27 cellular contexts compared by ENCODE assay signal in genomic region chr9:93591301-93591700, GRCh38. TPM values are rescaled to one million over a fixed set of nuclear protein-coding genes. Genes with fewer than 3 reads are reported as not detected.
DNase-seq lines count a peak whose midpoint lies in the region; ATAC-seq, FAIRE-seq and TF ChIP-seq lines count a peak whose summit lies in the region.
"Had no signal": no experiment of that assay in that cellular context is flagged by ENCODE, and none has a peak within 500 bp of the region (broad histone marks: within the 10 kb centered on the region; RNA-seq: fewer than 3 reads in every experiment).

No MANE protein-coding gene starts in this region.

- DNase-seq in CD8-positive, alpha-beta T cell = peak in 1 of 7 experiments; percentile 31
- DNase-seq in bronchial epithelial cell (ENCODE audit: low read depth) (no peak), neural crest cell (ENCODE audit: low read depth, low spot score) (no peak), testis (no peak), KG1 (lab: John Stamatoyannopoulos, UW) (no peak)
- DNase-seq in effector CD4-positive, alpha-beta T cell = no peak
- DNase-seq: activated CD4-positive, alpha-beta T cell treated with anti-CD3 and anti-CD28 coated beads, Interleukin-2, amount 50 U/mL, for 1 hour; activated naive CD4-positive, alpha-beta T cell treated with anti-CD3 and anti-CD28 coated beads, Interleukin-2, amount 50 U/mL, for 16 hours; Calu3; colonic mucosa; effector memory CD4-positive, alpha-beta T cell; GF-D8; Kasumi-1; NCI-H446 treated with DMSO at 0.1 percent for 48 hours; NCI-H774; SJCRH30; stimulated activated CD4-positive, alpha-beta T cell treated with anti-CD3 and anti-CD28 coated beads, Interleukin-12 subunit alpha, Interleukin-12 subunit beta, amount 100 ng/mL, for 4 hours; stimulated activated CD4-positive, alpha-beta T cell treated with anti-CD3 and anti-CD28 coated beads, Interleukin-4, amount 100 ng/mL, for 24 hours; T1000; transverse colon had no signal

- H3K9me3 ChIP-seq in BLaER1 (no peaks in the 10 kb centered on the region), testis (no peaks in the 10 kb centered on the region)
- H3K9me3 ChIP-seq in CD8-positive, alpha-beta T cell (ENCODE audit: low read length) = no peaks in the 10 kb centered on the region
- H3K9me3 ChIP-seq: colonic mucosa, right lobe of liver, SJCRH30, transverse colon had no signal

- no peak overlapping the region for H3K4me3 Mint-ChIP-seq in CD8-positive, alpha-beta T cell
- no peak overlapping the region for H3K4me3 Mint-ChIP-seq in neural crest cell
- H3K4me3 Mint-ChIP-seq: CD14-positive monocyte, memory B cell had no signal

- H3K4me3 ChIP-seq in BLaER1 (no peak overlapping the region), bronchial epithelial cell (ENCODE audit: low read depth, low read length) (no peak overlapping the region), testis (no peak overlapping the region)
- H3K4me3 ChIP-seq in CD8-positive, alpha-beta T cell (ENCODE audit: low read depth, low read length) = no peak overlapping the region
- H3K4me3 ChIP-seq: cardiac muscle cell, colonic mucosa, right lobe of liver, SJCRH30, transverse colon had no signal

- peak overlapping the region; percentile 66 for H3K27ac Mint-ChIP-seq in CD8-positive, alpha-beta T cell
- peak overlapping the region; percentile 95 for H3K27ac Mint-ChIP-seq in neural crest cell (ENCODE audit: unreplicated experiment)
- H3K27ac Mint-ChIP-seq: memory B cell had no signal

- peaks cover 82% of the 10 kb centered on the region for H3K4me1 ChIP-seq in BLaER1
- peaks cover 12% of the 10 kb centered on the region for H3K4me1 ChIP-seq in CD8-positive, alpha-beta T cell (ENCODE audit: insufficient read depth, low read length)
- peaks cover 7% of the 10 kb centered on the region for H3K4me1 ChIP-seq in testis
- H3K4me1 ChIP-seq: right lobe of liver, SJCRH30 had no signal

- no peaks in the 10 kb centered on the region for H3K36me3 ChIP-seq in BLaER1
- H3K36me3 ChIP-seq in CD8-positive, alpha-beta T cell (ENCODE audit: insufficient read depth, low read length) = no peaks in the 10 kb centered on the region
- no peaks in the 10 kb centered on the region for H3K36me3 ChIP-seq in bronchial epithelial cell (ENCODE audit: control insufficient read depth, insufficient read depth, low read length)
- H3K36me3 ChIP-seq in testis (ENCODE audit: low read depth, missing control alignments) = no peaks in the 10 kb centered on the region
- H3K36me3 ChIP-seq: cardiac muscle cell, colonic mucosa, right lobe of liver, transverse colon had no signal

- TF ChIP-seq CTCF in CD8-positive, alpha-beta T cell (IDR thresholded peaks at IDR 0.05) = no peak
- TF ChIP-seq CTCF in bronchial epithelial cell (IDR thresholded peaks at IDR 0.05; ENCODE audit: insufficient read depth, low read length, severe bottlenecking) (no peak), neural crest cell (conservative IDR thresholded peaks at IDR 0.05) (no peak), testis (IDR thresholded peaks at IDR 0.05) (no peak)

- ATAC-seq in CD8-positive, alpha-beta T cell = no peak
- ATAC-seq: HCT116, HepG2, right lobe of liver had no signal

- H3K36me3 Mint-ChIP-seq in CD8-positive, alpha-beta T cell = peaks cover 3% of the 10 kb centered on the region
- no peaks in the 10 kb centered on the region for H3K36me3 Mint-ChIP-seq in neural crest cell (ENCODE audit: low read depth)
- H3K36me3 Mint-ChIP-seq: memory B cell had no signal

- no peaks in the 10 kb centered on the region for H3K9me3 Mint-ChIP-seq in CD8-positive, alpha-beta T cell
- H3K9me3 Mint-ChIP-seq in neural crest cell = no peaks in the 10 kb centered on the region
- H3K9me3 Mint-ChIP-seq: CD14-positive monocyte, memory B cell had no signal

- FAIRE-seq in bronchial epithelial cell (lab: Jason Lieb, UNC) = peak; percentile 18
- FAIRE-seq: HepG2 had no signal

- 43 to 66% methylated on average over 7 of the region's 7 CpGs for WGBS in testis, 2 donors

- peaks cover 71% of the 10 kb centered on the region for H3K4me1 Mint-ChIP-seq in CD8-positive, alpha-beta T cell (ENCODE audit: low read depth)
- H3K4me1 Mint-ChIP-seq in neural crest cell = peaks cover 43% of the 10 kb centered on the region

- POLR2A ChIA-PET in CD8-positive, alpha-beta T cell (lab: Charles Lee) = no interaction called here

- intact Hi-C loops in CD8-positive, alpha-beta T cell (cut with DNase I, micrococcal nuclease) = no loop called here
- intact Hi-C loops in testis (cut with DNase I; ENCODE audit: low total_unique reads) = no loop called here

- H3K9ac ChIP-seq in BLaER1 = peak overlapping the region; percentile 0; the same call in 1 of the 2 replicates

- no peaks in the 10 kb centered on the region for H3K27me3 Mint-ChIP-seq in CD8-positive, alpha-beta T cell (ENCODE audit: low read depth)
- no peaks in the 10 kb centered on the region for H3K27me3 Mint-ChIP-seq in neural crest cell (ENCODE audit: low read depth)
- H3K27me3 Mint-ChIP-seq: memory B cell had no signal

- CTCF ChIA-PET in CD8-positive, alpha-beta T cell (lab: Charles Lee) = no interaction called here

- peaks cover 100% of the 10 kb centered on the region for H4K20me1 ChIP-seq in BLaER1

- peak overlapping the region; percentile 71 for H3K4me2 ChIP-seq in BLaER1

- TF ChIP-seq POLR2A in testis (IDR thresholded peaks at IDR 0.05) = no peak

- H3K27ac ChIP-seq in BLaER1 (peak overlapping the region; percentile 42), testis (no peak overlapping the region)
- no peak overlapping the region for H3K27ac ChIP-seq in CD8-positive, alpha-beta T cell (ENCODE audit: low read depth, low read length)
- H3K27ac ChIP-seq: cardiac muscle cell, colonic mucosa, right lobe of liver, SJCRH30, transverse colon had no signal

- no peaks in the 10 kb centered on the region for H3K27me3 ChIP-seq in BLaER1
- H3K27me3 ChIP-seq in CD8-positive, alpha-beta T cell (ENCODE audit: insufficient read depth, low read length) = no peaks in the 10 kb centered on the region
- no peaks in the 10 kb centered on the region for H3K27me3 ChIP-seq in bronchial epithelial cell (ENCODE audit: control insufficient read depth, insufficient read depth, low read length)
- no peaks in the 10 kb centered on the region for H3K27me3 ChIP-seq in testis
- H3K27me3 ChIP-seq: cardiac muscle cell, colonic mucosa, right lobe of liver, SJCRH30, transverse colon had no signal

RNA-seq across cellular contexts. Expression of gene PHF2, which starts 14.9 kb away (rescaled TPM):
- 10 to 100 TPM; 23.9 to 25.7 TPM for total RNA-seq in CD8-positive, alpha-beta T cell
- total RNA-seq in bronchial epithelial cell = 10.0 and 10.9 TPM in 2 replicates
- 34.4 and 34.7 TPM in 2 replicates for total RNA-seq in neural crest cell
- total RNA-seq in testis = 10 to 100 TPM; 19.6 to 20.6 TPM
- polyA plus RNA-seq in testis (ENCODE audit: insufficient read depth, low read depth, low replicate concordance) = 22.1 TPM
